In genomic region chr13:77009011-77009410, GRCh38 we compare ENCODE assay signal across 18 cellular contexts. TPM values are rescaled to one million over a fixed set of nuclear protein-coding genes. Genes with fewer than 3 reads are reported as not detected.
A peak's percentile ranks its signal among the peaks of the same experiment; 100 is the strongest.
DNase-seq lines count a peak whose midpoint lies in the region; ATAC-seq, FAIRE-seq and TF ChIP-seq lines count a peak whose summit lies in the region.
"Had no signal": no experiment of that assay in that cellular context is flagged by ENCODE, and none has a peak within 500 bp of the region (broad histone marks: within the 10 kb centered on the region; RNA-seq: fewer than 3 reads in every experiment).

No MANE protein-coding gene starts in this region.

- H3K27me3 Mint-ChIP-seq in CD4-positive, alpha-beta memory T cell = no peaks in the 10 kb centered on the region
- H3K27me3 Mint-ChIP-seq: naive B cell had no signal

- POLR2A ChIA-PET in CD4-positive, alpha-beta memory T cell (lab: Charles Lee; ENCODE audit: partially characterized antibody) = interaction anchor here (0.7 to 5.0 kb wide), 4 partner anchors 12 to 18 kb away, joined by 3 to 30 read pairs (median 4); partner anchors contain the start of genes CLN5 and FBXL3

- no peak for DNase-seq in CD4-positive, alpha-beta memory T cell
- DNase-seq in coronary artery (ENCODE audit: low spot score) = no peak
- no peak for DNase-seq in NCI-H510A (lab: John Stamatoyannopoulos, UW)
- DNase-seq in adrenal gland = no peak
- DNase-seq in RCC 7860 (ENCODE audit: low spot score) = no peak
- DNase-seq: activated CD4-positive, alpha-beta T cell treated with anti-CD3 and anti-CD28 coated beads, Interleukin-2, amount 50 U/mL, for 4 hours; amygdala; DND-41; naive B cell; NCI-H1436 treated with DMSO at 0.1 percent for 48 hours; NCI-H524 treated with DMSO at 0.1 percent for 48 hours; Peyer's patch; right lobe of liver; stimulated activated naive CD4-positive, alpha-beta T cell treated with Interleukin-2 at 50 U/mL for 16 hours had no signal

- 87 to 100% (median 99%) methylated on average over 2 of the region's 2 CpGs for WGBS in adrenal gland, 4 donors

- peaks cover 35% of the 10 kb centered on the region for H3K4me1 ChIP-seq in CD4-positive, alpha-beta memory T cell (ENCODE audit: insufficient read depth, low read length)
- H3K4me1 ChIP-seq in adrenal gland (replicated peaks in 1 of 2) = peaks cover 0 to 8% of the 10 kb centered on the region in 2 donors

- H3K27ac ChIP-seq in CD4-positive, alpha-beta memory T cell (ENCODE audit: low read depth, low read length) = no peak overlapping the region
- peak overlapping the region; percentile 9 to 18 for H3K27ac ChIP-seq in coronary artery
- H3K27ac ChIP-seq in adrenal gland = no peak overlapping the region
- H3K27ac ChIP-seq: right lobe of liver had no signal

- peaks cover 50% of the 10 kb centered on the region for H3K36me3 ChIP-seq in CD4-positive, alpha-beta memory T cell (ENCODE audit: insufficient read depth, low read length)
- H3K36me3 ChIP-seq in adrenal gland (replicated peaks in 1 of 2) = peaks cover 0 to 46% of the 10 kb centered on the region in 2 donors

- FAIRE-seq in RCC 7860 (lab: Jason Lieb, UNC) = no peak
- FAIRE-seq: K562 had no signal

- TF ChIP-seq POLR2A in adrenal gland (IDR thresholded peaks at IDR 0.05) = no peak

- CTCF ChIA-PET in CD4-positive, alpha-beta memory T cell (lab: Charles Lee; ENCODE audit: partially characterized antibody) = interaction anchor here (1.2 to 1.9 kb wide), 3 partner anchors 8 to 28 kb away, joined by 3 to 9 read pairs (median 5); no protein-coding TSS in a partner anchor

- H3K36me3 Mint-ChIP-seq in CD4-positive, alpha-beta memory T cell = peaks cover 49 to 73% of the 10 kb centered on the region in 2 donors

- H3K27ac Mint-ChIP-seq in CD4-positive, alpha-beta memory T cell = peak overlapping the region in 6 of 7 donors; percentile 47 to 74 (median 62)

- ATAC-seq in GM18511 (IDR thresholded peaks at IDR 0.05; ENCODE audit: unreplicated experiment) (peak; percentile 77), HG03039 (IDR thresholded peaks at IDR 0.05; ENCODE audit: unreplicated experiment) (peak; percentile 78), HG02981 (IDR thresholded peaks at IDR 0.05; ENCODE audit: unreplicated experiment) (no peak)
- ATAC-seq: K562 had no signal

- no peaks in the 10 kb centered on the region for H3K9me3 Mint-ChIP-seq in CD4-positive, alpha-beta memory T cell
- H3K9me3 Mint-ChIP-seq: naive B cell had no signal

- no peaks in the 10 kb centered on the region for H3K9me3 ChIP-seq in CD4-positive, alpha-beta memory T cell (ENCODE audit: control insufficient read depth in 1 of 2, low read length in 2 of 2)
- no peaks in the 10 kb centered on the region for H3K9me3 ChIP-seq in adrenal gland (replicated peaks in 1 of 3)
- H3K9me3 ChIP-seq: Peyer's patch, right lobe of liver had no signal

- H3K4me3 Mint-ChIP-seq in CD4-positive, alpha-beta memory T cell = peak overlapping the region in 1 of 8 donors; percentile 28
- H3K4me3 Mint-ChIP-seq: naive B cell had no signal

- intact Hi-C loops in CD4-positive, alpha-beta memory T cell (cut with micrococcal nuclease) = no loop called here
- intact Hi-C loops in adrenal gland (cut with DNase I) = no loop called here

- H3K4me1 Mint-ChIP-seq in CD4-positive, alpha-beta memory T cell = peaks cover 24 to 51% (median 36%) of the 10 kb centered on the region in 4 donors

- no peak for TF ChIP-seq CTCF in coronary artery (IDR thresholded peaks at IDR 0.05)
- no peak for TF ChIP-seq CTCF in adrenal gland (IDR thresholded peaks at IDR 0.05)

- no peak overlapping the region for H3K4me3 ChIP-seq in CD4-positive, alpha-beta memory T cell (ENCODE audit: low read length in 2 of 2)
- H3K4me3 ChIP-seq in coronary artery (peak overlapping the region; percentile 17), adrenal gland (no peak overlapping the region)
- H3K4me3 ChIP-seq: K562, Peyer's patch, right lobe of liver had no signal

- no peaks in the 10 kb centered on the region for H3K27me3 ChIP-seq in CD4-positive, alpha-beta memory T cell (ENCODE audit: insufficient read depth, low read length)
- no peaks in the 10 kb centered on the region for H3K27me3 ChIP-seq in adrenal gland
- H3K27me3 ChIP-seq: Peyer's patch, right lobe of liver had no signal

RNA-seq across cellular contexts. Expression of gene CLN5, which starts 17.1 kb away (rescaled TPM):
- total RNA-seq in CD4-positive, alpha-beta memory T cell = 10 to 100 TPM; 41.5 to 48.6 TPM
- polyA plus RNA-seq in CD4-positive, alpha-beta memory T cell = 10 to 100 TPM; 26.0 to 26.3 TPM
- 10 to 100 TPM; 21.6 to 46.9 (median 37.1) TPM for total RNA-seq in adrenal gland
- 10 to 100 TPM; 16.7 to 42.7 (median 21.3) TPM for polyA plus RNA-seq in adrenal gland

RNA-seq across cellular contexts. Expression of gene FBXL3, which starts 17.9 kb away (rescaled TPM):
- total RNA-seq in CD4-positive, alpha-beta memory T cell = 10 to 100 TPM; 94.2 to 96.2 TPM
- 10 to 100 TPM; 53.7 to 67.3 TPM for polyA plus RNA-seq in CD4-positive, alpha-beta memory T cell
- total RNA-seq in adrenal gland = 10 to 100 TPM; 30.5 to 87.4 (median 50.0) TPM
- polyA plus RNA-seq in adrenal gland = 10 to 100 TPM; 12.1 to 45.4 (median 14.4) TPM

Comparison
In these comparisons a context has a peak if more than half of its experiments do, and no peak if none do; other contexts are left out.
1. H3K27ac ChIP-seq: peak in coronary artery (2 of 2); none in CD4-positive, alpha-beta memory T cell (single experiment) and adrenal gland (0 of 5).